13 cellular contexts compared by ENCODE assay signal in the genomic region with DNA sequence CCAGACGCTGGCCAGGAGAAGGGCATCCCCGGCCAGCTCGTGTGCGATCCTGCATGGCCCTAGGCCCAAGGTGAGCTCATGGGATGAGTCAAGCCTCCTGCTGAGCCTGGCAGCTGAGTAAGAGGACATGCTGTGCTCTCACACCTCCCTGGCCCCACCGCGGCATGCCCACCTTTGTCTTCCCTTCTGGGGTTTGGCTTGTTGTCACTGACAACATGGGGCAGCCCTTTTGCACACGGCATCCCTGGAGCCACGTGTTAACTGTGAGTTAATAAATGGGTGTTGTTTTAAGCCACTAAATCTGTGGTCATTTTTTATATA. TPM values are rescaled to one million over a fixed set of nuclear protein-coding genes. Genes with fewer than 3 reads are reported as not detected.
DNase-seq lines count a peak whose midpoint lies in the region; ATAC-seq and TF ChIP-seq lines count a peak whose summit lies in the region.
"Had no signal": no experiment of that assay in that cellular context is flagged by ENCODE, and none has a peak within 500 bp of the region (broad histone marks: within the 10 kb centered on the region; RNA-seq: fewer than 3 reads in every experiment).

No MANE protein-coding gene starts in this region.

- peak overlapping the region; percentile 35 for H3K27ac ChIP-seq in osteoblast (ENCODE audit: low read depth, low read length)

- POLR2A ChIA-PET in activated CD4-positive, alpha-beta memory T cell treated with anti-CD3 and anti-CD28 coated beads, Interleukin-2, amount 10 ng/mL, durations not matched to agents 7 days and 5 days (lab: Charles Lee), result interaction anchor here (2.7 kb wide), 1 partner anchor 30 kb away, joined by 10 read pairs; no protein-coding TSS in a partner anchor

- peaks cover 11% of the 10 kb centered on the region for H3K36me3 Mint-ChIP-seq in activated CD4-positive, alpha-beta memory T cell treated with anti-CD3 and anti-CD28 coated beads, Interleukin-2, amount 10 ng/mL, durations not matched to agents 7 days and 5 days (ENCODE audit: low read depth)
- H3K36me3 Mint-ChIP-seq: CD4-positive, alpha-beta memory T cell had no signal

- H3K4me3 ChIP-seq in osteoblast (ENCODE audit: insufficient read depth, low read length), result no peak overlapping the region

- no peak for ATAC-seq in GM19035 (IDR thresholded peaks at IDR 0.05; ENCODE audit: unreplicated experiment)

- no peaks in the 10 kb centered on the region for H3K27me3 ChIP-seq in osteoblast (ENCODE audit: insufficient read depth, low read length)

- TF ChIP-seq CTCF in osteoblast (IDR thresholded peaks at IDR 0.05; ENCODE audit: extremely low read depth, low read depth, low read length), result no peak

- peaks cover 7% of the 10 kb centered on the region for H3K9me3 Mint-ChIP-seq in activated CD4-positive, alpha-beta memory T cell treated with anti-CD3 and anti-CD28 coated beads, Interleukin-2, amount 10 ng/mL, durations not matched to agents 7 days and 5 days
- H3K9me3 Mint-ChIP-seq: activated T-cell treated with anti-CD3 and anti-CD28 coated beads, Interleukin-2, amount 50 U/mL, for 24 hours; CD4-positive, alpha-beta memory T cell had no signal

- H3K9me3 ChIP-seq in osteoblast (ENCODE audit: low read depth, low read length), result no peaks in the 10 kb centered on the region

- H3K36me3 ChIP-seq in osteoblast (ENCODE audit: insufficient read depth, low read length), result no peaks in the 10 kb centered on the region

- H3K27me3 Mint-ChIP-seq in activated CD4-positive, alpha-beta memory T cell treated with anti-CD3 and anti-CD28 coated beads, Interleukin-2, amount 10 ng/mL, durations not matched to agents 7 days and 5 days, result peaks cover 9% of the 10 kb centered on the region
- H3K27me3 Mint-ChIP-seq: activated T-cell treated with anti-CD3 and anti-CD28 coated beads, Interleukin-2, amount 50 U/mL, for 24 hours; CD4-positive, alpha-beta memory T cell had no signal

- no peaks in the 10 kb centered on the region for H4K20me1 ChIP-seq in osteoblast (ENCODE audit: insufficient read depth, low read length)

- peaks cover 27% of the 10 kb centered on the region for H3K4me1 Mint-ChIP-seq in activated CD4-positive, alpha-beta memory T cell treated with anti-CD3 and anti-CD28 coated beads, Interleukin-2, amount 10 ng/mL, durations not matched to agents 7 days and 5 days

- DNase-seq in Daoy (ENCODE audit: low read depth) (peak; percentile 98), NCI-H69 (lab: John Stamatoyannopoulos, UW) (peak; percentile 76), cerebellum (ENCODE audit: low spot score) (peak; percentile 75), osteoblast (ENCODE audit: insufficient read length, low spot score, missing footprints) (no peak), HuH-7 (ENCODE audit: low spot score) (no peak)
- DNase-seq in activated CD4-positive, CD25-positive, alpha-beta regulatory T cell treated with anti-CD3 and anti-CD28 coated beads, Interleukin-2, amount 50 U/mL, for 72 hours, result no peak
- no peak for DNase-seq in activated CD4-positive, alpha-beta memory T cell treated with anti-CD3 and anti-CD28 coated beads, Interleukin-2, amount 10 ng/mL, durations not matched to agents 7 days and 5 days
- DNase-seq: CD4-positive, alpha-beta memory T cell; KG1; NK-92 treated with Interleukin-12 subunit alpha and Interleukin-12 subunit beta, amount 100 ng/mL, for 24 hours; stimulated activated CD4-positive, alpha-beta T cell treated with anti-CD3 and anti-CD28 coated beads, Interleukin-2, amount 100 ng/mL, for 48 hours had no signal

- peaks cover 22% of the 10 kb centered on the region for H3K4me1 ChIP-seq in osteoblast (ENCODE audit: insufficient read depth, low read length)

- H2AFZ ChIP-seq in osteoblast (ENCODE audit: low read length), result no peak overlapping the region

- H3K79me2 ChIP-seq in osteoblast (ENCODE audit: insufficient read depth, low read length), result no peaks in the 10 kb centered on the region

- H3K4me2 ChIP-seq in osteoblast (ENCODE audit: insufficient read depth, low read length), result no peak overlapping the region

- CTCF ChIA-PET in activated CD4-positive, alpha-beta memory T cell treated with anti-CD3 and anti-CD28 coated beads, Interleukin-2, amount 10 ng/mL, durations not matched to agents 7 days and 5 days (lab: Charles Lee), result interaction anchor here (1.3 kb wide), 1 partner anchor 11 kb away, joined by 4 read pairs; no protein-coding TSS in a partner anchor

- no peak overlapping the region for H3K27ac Mint-ChIP-seq in activated CD4-positive, alpha-beta memory T cell treated with anti-CD3 and anti-CD28 coated beads, Interleukin-2, amount 10 ng/mL, durations not matched to agents 7 days and 5 days
- H3K27ac Mint-ChIP-seq: activated T-cell treated with anti-CD3 and anti-CD28 coated beads, Interleukin-2, amount 50 U/mL, for 24 hours had no signal

- H3K4me3 Mint-ChIP-seq in activated CD4-positive, alpha-beta memory T cell treated with anti-CD3 and anti-CD28 coated beads, Interleukin-2, amount 10 ng/mL, durations not matched to agents 7 days and 5 days, result no peak overlapping the region
- H3K4me3 Mint-ChIP-seq: activated T-cell treated with anti-CD3 and anti-CD28 coated beads, Interleukin-2, amount 50 U/mL, for 24 hours; CD4-positive, alpha-beta memory T cell had no signal

RNA-seq across cellular contexts. Expression of a gene that starts 8.9 kb away (rescaled TPM):
- total RNA-seq in Daoy (2014; rRNA removed; shearing (Covaris generic)), result 0.24 and 0.40 TPM in 2 replicates
- not detected for total RNA-seq in cerebellum
- under 0.01 and 0.29 TPM in 2 replicates for total RNA-seq in osteoblast
- 10 to 100 TPM in 1 of 2 experiments, 1 to 10 TPM in 1; 9.5 to 12.7 TPM for total RNA-seq in activated CD4-positive, alpha-beta memory T cell treated with anti-CD3 and anti-CD28 coated beads, Interleukin-2, amount 10 ng/mL, durations not matched to agents 7 days and 5 days

RNA-seq across cellular contexts. Expression of a gene that starts 55.0 kb away (rescaled TPM):
- total RNA-seq in Daoy (2014; rRNA removed; shearing (Covaris generic)), result not detected in 2 replicates
- total RNA-seq in cerebellum (not detected), osteoblast (not detected in 2 replicates)
- total RNA-seq in activated CD4-positive, alpha-beta memory T cell treated with anti-CD3 and anti-CD28 coated beads, Interleukin-2, amount 10 ng/mL, durations not matched to agents 7 days and 5 days, result 10 to 100 TPM; 43.3 to 44.6 TPM

Comparison
In these comparisons a context has a peak if more than half of its experiments do, and no peak if none do; other contexts are left out.
1. DNase-seq: peak in Daoy (single experiment), NCI-H69 (single experiment) and cerebellum (single experiment); none in osteoblast (single experiment), HuH-7 (single experiment), activated CD4-positive, CD25-positive, alpha-beta regulatory T cell treated with anti-CD3 and anti-CD28 coated beads, Interleukin-2, amount 50 U/mL, for 72 hours (single experiment) and activated CD4-positive, alpha-beta memory T cell treated with anti-CD3 and anti-CD28 coated beads, Interleukin-2, amount 10 ng/mL, durations not matched to agents 7 days and 5 days (single experiment).
2. RNA of a gene that starts 55.0 kb away (total RNA-seq): 43.3 to 44.6 TPM in activated CD4-positive, alpha-beta memory T cell treated with anti-CD3 and anti-CD28 coated beads, Interleukin-2, amount 10 ng/mL, durations not matched to agents 7 days and 5 days; not detected in Daoy, not detected in cerebellum (single experiment) and not detected in osteoblast; every median in the first group is over 10 times any median in the second.